ENCODE assay signal across 33 cellular contexts in the genomic region with DNA sequence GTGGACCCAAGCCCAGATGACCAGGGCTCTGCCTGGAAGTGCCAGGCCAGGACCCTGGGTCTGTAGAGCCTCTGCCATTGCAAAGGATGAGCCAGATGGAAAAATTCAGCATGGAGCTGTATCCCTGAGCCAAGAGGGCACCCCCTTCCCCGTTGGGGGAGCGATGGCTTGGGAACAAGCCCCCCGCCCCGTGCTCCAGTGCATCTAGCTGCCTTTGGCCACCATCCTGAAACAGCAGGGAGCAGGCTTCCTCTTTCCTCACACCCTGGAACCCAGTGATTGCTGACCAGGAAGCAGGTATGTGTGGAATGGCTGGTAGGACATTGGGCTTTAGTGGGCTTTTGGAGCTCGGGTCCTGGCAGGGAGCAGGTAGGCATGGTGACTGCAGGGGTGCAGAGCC. TPM values are rescaled to one million over a fixed set of nuclear protein-coding genes. Genes with fewer than 3 reads are reported as not detected.
"Had no signal": no experiment of that assay in that cellular context is flagged by ENCODE, and none has a peak within 500 bp of the region (broad histone marks: within the 10 kb centered on the region; RNA-seq: fewer than 3 reads in every experiment).

No MANE protein-coding gene starts in this region.

- H3K4me3 ChIP-seq: colonic mucosa, esophagus squamous epithelium, heart right ventricle, left lung, lower lobe of right lung had no signal

- H3K36me3 ChIP-seq: colonic mucosa, esophagus squamous epithelium, heart right ventricle, left lung, lower lobe of right lung had no signal

- H3K27me3 ChIP-seq: colonic mucosa had no signal

- FAIRE-seq: endometrium, frontal cortex had no signal

- H3K4me1 ChIP-seq: colonic mucosa, esophagus squamous epithelium, heart right ventricle, left lung, lower lobe of right lung had no signal

- DNase-seq: colonic mucosa; cortex of kidney; effector CD8-positive, alpha-beta T cell; effector memory CD8-positive, alpha-beta T cell; endodermal cell; erythroblast; esophagus squamous epithelium; foreskin fibroblast; glutamatergic neuron; head of caudate nucleus; heart right ventricle; hippocampal formation; immature natural killer cell; islet precursor cell; left cardiac atrium; lower lobe of right lung; mesendoderm; midbrain; naive thymus-derived CD4-positive, alpha-beta T cell had no signal

- H3K27ac ChIP-seq: colonic mucosa, epithelial cell of prostate, esophagus squamous epithelium, heart right ventricle, left lung, lower lobe of right lung had no signal

- H3K9me3 ChIP-seq: colonic mucosa, esophagus squamous epithelium, heart right ventricle, left lung, lower lobe of right lung had no signal

- ATAC-seq: effector memory CD8-positive, alpha-beta T cell; esophagus mucosa; left cardiac atrium; left lung; left ventricle myocardium superior; lower lobe of right lung; naive thymus-derived CD4-positive, alpha-beta T cell had no signal

RNA-seq across cellular contexts. Expression of a gene that starts 2.2 kb away (rescaled TPM):
- total RNA-seq: cerebellum; dermis microvascular lymphatic vessel endothelial cell; endodermal cell; esophagus mucosa; esophagus squamous epithelium; frontal cortex; glomerular endothelial cell; heart right ventricle; kidney epithelial cell; left cardiac atrium; left lung; left ventricle myocardium superior; lower leg skin; lower lobe of right lung; lung microvascular endothelial cell; mononuclear cell; mucosa of gallbladder; naive thymus-derived CD4-positive, alpha-beta T cell had no signal
- polyA plus RNA-seq: heart right ventricle; immature natural killer cell; naive thymus-derived CD4-positive, alpha-beta T cell had no signal

RNA-seq across cellular contexts. Expression of a gene that starts 54.9 kb away (rescaled TPM):
- total RNA-seq: dermis microvascular lymphatic vessel endothelial cell; endodermal cell; frontal cortex; glomerular endothelial cell; lung microvascular endothelial cell; mononuclear cell; naive thymus-derived CD4-positive, alpha-beta T cell had no signal
- polyA plus RNA-seq: immature natural killer cell; naive thymus-derived CD4-positive, alpha-beta T cell had no signal
